In the genomic region with DNA sequence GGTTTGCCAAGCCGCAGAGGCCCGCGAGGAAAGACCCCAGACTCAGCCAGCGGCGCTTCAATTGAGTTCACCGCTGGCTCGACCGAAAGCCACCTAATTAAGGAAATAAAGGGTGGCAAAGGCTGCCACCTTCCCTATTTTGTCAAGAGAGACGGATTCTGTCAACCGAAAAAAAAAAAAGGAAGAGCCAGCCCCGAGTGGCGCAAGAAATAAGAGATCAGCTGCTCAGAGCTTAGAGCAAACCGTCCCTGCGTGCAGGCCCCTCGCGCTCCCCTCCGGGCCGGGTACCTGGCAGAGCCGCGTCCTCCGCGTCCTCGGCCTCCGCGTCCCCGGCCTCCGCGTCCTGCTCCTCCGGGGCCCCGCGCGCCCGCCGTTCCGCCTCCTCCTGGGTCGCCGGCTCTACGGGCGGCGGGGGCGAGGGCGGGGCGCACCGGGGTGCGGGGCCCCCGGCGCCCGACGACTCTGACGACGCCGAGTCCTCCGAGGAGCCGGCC, we compare ENCODE assay signal across 8 cellular contexts. TPM values are rescaled to one million over a fixed set of nuclear protein-coding genes. Genes with fewer than 3 reads are reported as not detected.
DNase-seq lines count a peak whose midpoint lies in the region; ATAC-seq and TF ChIP-seq lines count a peak whose summit lies in the region.

No MANE protein-coding gene starts in this region.

- peaks cover 55% of the 10 kb centered on the region for H3K4me1 Mint-ChIP-seq in activated CD4-positive, alpha-beta memory T cell treated with anti-CD3 and anti-CD28 coated beads for 36 hours (ENCODE audit: low read depth)

- H4K20me1 ChIP-seq in MM.1S (ENCODE audit: insufficient read depth, low read length) = no peaks in the 10 kb centered on the region

- peak; percentile 26 for ATAC-seq in Right ventricle myocardium superior (ENCODE audit: poor library complexity)

- H3K36me3 ChIP-seq in HEK293 (ENCODE audit: control insufficient read depth in 2 of 2, insufficient read depth in 1 of 2, low read length in 2 of 2) (no peaks in the 10 kb centered on the region), MM.1S (replicated peaks; ENCODE audit: insufficient read depth, low read length) (no peaks in the 10 kb centered on the region), prostate gland (no peaks in the 10 kb centered on the region)

- H3K4me1 ChIP-seq in HEK293 (ENCODE audit: control insufficient read depth, insufficient read depth, low read length) (peaks cover 27% of the 10 kb centered on the region), MM.1S (ENCODE audit: low read length) (peaks cover 22% of the 10 kb centered on the region), prostate gland (replicated peaks) (no peaks in the 10 kb centered on the region)

- peak overlapping the region; percentile 70 for H3K27ac Mint-ChIP-seq in activated CD4-positive, alpha-beta memory T cell treated with anti-CD3 and anti-CD28 coated beads for 36 hours

- TF ChIP-seq CTCF in HEK293 (tag by site-specific recombination; IDR thresholded peaks at IDR 0.05) (no peak), MM.1S (IDR thresholded peaks at IDR 0.05; ENCODE audit: low read length) (no peak), prostate gland (IDR thresholded peaks at IDR 0.05) (no peak)

- peak overlapping the region; percentile 49; the same call in 1 of the 2 replicates for H3K9ac ChIP-seq in MM.1S (ENCODE audit: low read length)

- H3K79me2 ChIP-seq in MM.1S (ENCODE audit: low read length) = peaks cover 50% of the 10 kb centered on the region

- DNase-seq in NCI-H2107 treated with DMSO at 0.1 percent for 48 hours (lab: John Stamatoyannopoulos, UW; ENCODE audit: unreplicated experiment) (peak; percentile 25), NCI-H2107 (lab: John Stamatoyannopoulos, UW) (no peak), MM.1S (no peak), Right ventricle myocardium superior (no peak), prostate gland (ENCODE audit: low spot score) (no peak)
- no peak for DNase-seq in activated CD4-positive, alpha-beta memory T cell treated with anti-CD3 and anti-CD28 coated beads for 36 hours
- no peak for DNase-seq in activated effector memory CD4-positive, alpha-beta T cell treated with Interleukin-2 at 50 U/mL for 16 hours

- peak overlapping the region; percentile 47 for H2AFZ ChIP-seq in MM.1S (ENCODE audit: low read length)

- peak overlapping the region; percentile 85 for H3K27ac ChIP-seq in HEK293 (ENCODE audit: extremely low read depth, low read depth, low read length)
- no peak overlapping the region for H3K27ac ChIP-seq in MM.1S (ENCODE audit: low read length)
- H3K27ac ChIP-seq in prostate gland = peak overlapping the region; percentile 97 to 98

- POLR2A ChIA-PET in HEK293 (lab: Yijun Ruan, JAX) = interaction anchor here (0.6 to 1.2 kb wide), 7 partner anchors 39 to 1192 kb away, joined by 3 to 6 read pairs (median 3); a partner anchor contains a TSS
- POLR2A ChIA-PET in activated CD4-positive, alpha-beta memory T cell treated with anti-CD3 and anti-CD28 coated beads for 36 hours (lab: Charles Lee) = interaction anchor here (1.0 to 1.3 kb wide), 2 partner anchors 16 to 71 kb away, joined by 3 read pairs; a partner anchor contains a TSS

- H3K27me3 Mint-ChIP-seq in activated CD4-positive, alpha-beta memory T cell treated with anti-CD3 and anti-CD28 coated beads for 36 hours = peaks cover 7% of the 10 kb centered on the region

- peak overlapping the region; percentile 85 for H3K4me2 ChIP-seq in MM.1S (ENCODE audit: low read depth, low read length)

- peaks cover 22% of the 10 kb centered on the region for H3F3A ChIP-seq in MM.1S (ENCODE audit: insufficient read depth, low read length)

- H3K27me3 ChIP-seq in MM.1S (replicated peaks; ENCODE audit: insufficient read depth, low read length) = no peaks in the 10 kb centered on the region
- H3K27me3 ChIP-seq in prostate gland (replicated peaks; ENCODE audit: insufficient read depth) = no peaks in the 10 kb centered on the region

- intact Hi-C loops in activated CD4-positive, alpha-beta memory T cell treated with anti-CD3 and anti-CD28 coated beads for 36 hours (cut with micrococcal nuclease) = loop anchor here (2.0 to 10.0 kb wide), 3 partner anchors 87 to 215 kb away; a partner anchor contains a TSS
- intact Hi-C loops in Right ventricle myocardium superior (cut with DNase I) (loop anchor here (5.0 kb wide), 1 partner anchor 85 kb away; no protein-coding TSS in a partner anchor), prostate gland (cut with DNase I) (loop anchor here (5.0 kb wide), 1 partner anchor 70 kb away; a partner anchor contains a TSS)

- H3K9me2 ChIP-seq in MM.1S (replicated peaks; ENCODE audit: insufficient read depth, low read length) = no peaks in the 10 kb centered on the region

- no peak for TF ChIP-seq POLR2A in prostate gland (IDR thresholded peaks at IDR 0.05)

- H3K9me3 ChIP-seq in HEK293 (ENCODE audit: control insufficient read depth, insufficient read depth, low read depth, low read length) (no peaks in the 10 kb centered on the region), MM.1S (replicated peaks; ENCODE audit: insufficient read depth, low read length) (no peaks in the 10 kb centered on the region), prostate gland (no peaks in the 10 kb centered on the region)

- H3K9me3 Mint-ChIP-seq in activated CD4-positive, alpha-beta memory T cell treated with anti-CD3 and anti-CD28 coated beads for 36 hours = peaks cover 2% of the 10 kb centered on the region

- H3K36me3 Mint-ChIP-seq in activated CD4-positive, alpha-beta memory T cell treated with anti-CD3 and anti-CD28 coated beads for 36 hours = peaks cover 2% of the 10 kb centered on the region

- H3K4me3 ChIP-seq in HEK293 (ENCODE audit: low read depth, low read length) (peak overlapping the region; percentile 72), MM.1S (ENCODE audit: low read length) (peak overlapping the region; percentile 80), prostate gland (peak overlapping the region; percentile 97 to 99)

- CTCF ChIA-PET in HEK293 (lab: Yijun Ruan, JAX) = interaction anchor here (0.6 to 1.6 kb wide), 6 partner anchors 23 to 111 kb away, joined by 3 to 5 read pairs (median 4); no protein-coding TSS in a partner anchor
- CTCF ChIA-PET in activated CD4-positive, alpha-beta memory T cell treated with anti-CD3 and anti-CD28 coated beads for 36 hours (lab: Charles Lee) = interaction anchor here (0.6 to 1.5 kb wide), 4 partner anchors 11 to 317 kb away, joined by 3 read pairs; a partner anchor contains a TSS

- peak overlapping the region; percentile 81 for H3K4me3 Mint-ChIP-seq in activated CD4-positive, alpha-beta memory T cell treated with anti-CD3 and anti-CD28 coated beads for 36 hours

- under 1% methylated on average over 54 of the region's 54 CpGs for WGBS in prostate gland

TF ChIP-seq in HEK293, 187 proteins besides CTCF, POLR2A, EP300 and RAD21 (continues in another document):
- TF ChIP-seq IKZF3 (tag by site-specific recombination; IDR thresholded peaks at IDR 0.05) = 0 out of 2 replicates have a peak, but pooled peaks have one; percentile 35
- TF ChIP-seq ZBTB8A (tag by site-specific recombination; IDR thresholded peaks at IDR 0.05) = 0 out of 2 replicates have a peak, but pooled peaks have one; percentile 12
- no peak for TF ChIP-seq ZNF785 (tag by site-specific recombination; IDR thresholded peaks at IDR 0.05)
- TF ChIP-seq, protein P1, sequence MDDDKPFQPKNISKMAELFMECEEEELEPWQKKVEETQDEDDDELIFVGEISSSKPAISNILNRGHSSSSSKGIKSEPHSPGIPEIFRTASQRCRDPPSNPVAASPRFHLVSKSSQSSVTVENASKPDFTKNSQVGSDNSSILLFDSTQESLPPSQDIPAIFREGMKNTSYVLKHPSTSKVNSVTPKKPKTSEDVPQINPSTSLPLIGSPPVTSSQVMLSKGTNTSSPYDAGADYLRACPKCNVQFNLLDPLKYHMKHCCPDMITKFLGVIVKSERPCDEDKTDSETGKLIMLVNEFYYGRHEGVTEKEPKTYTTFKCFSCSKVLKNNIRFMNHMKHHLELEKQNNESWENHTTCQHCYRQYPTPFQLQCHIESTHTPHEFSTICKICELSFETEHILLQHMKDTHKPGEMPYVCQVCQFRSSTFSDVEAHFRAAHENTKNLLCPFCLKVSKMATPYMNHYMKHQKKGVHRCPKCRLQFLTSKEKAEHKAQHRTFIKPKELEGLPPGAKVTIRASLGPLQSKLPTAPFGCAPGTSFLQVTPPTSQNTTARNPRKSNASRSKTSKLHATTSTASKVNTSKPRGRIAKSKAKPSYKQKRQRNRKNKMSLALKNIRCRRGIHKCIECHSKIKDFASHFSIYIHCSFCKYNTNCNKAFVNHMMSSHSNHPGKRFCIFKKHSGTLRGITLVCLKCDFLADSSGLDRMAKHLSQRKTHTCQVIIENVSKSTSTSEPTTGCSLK (tag by site-specific recombination; IDR thresholded peaks at IDR 0.05) = no peak
- TF ChIP-seq ZXDB (tag by site-specific recombination; IDR thresholded peaks at IDR 0.05) = no peak
- TF ChIP-seq, protein P2, sequence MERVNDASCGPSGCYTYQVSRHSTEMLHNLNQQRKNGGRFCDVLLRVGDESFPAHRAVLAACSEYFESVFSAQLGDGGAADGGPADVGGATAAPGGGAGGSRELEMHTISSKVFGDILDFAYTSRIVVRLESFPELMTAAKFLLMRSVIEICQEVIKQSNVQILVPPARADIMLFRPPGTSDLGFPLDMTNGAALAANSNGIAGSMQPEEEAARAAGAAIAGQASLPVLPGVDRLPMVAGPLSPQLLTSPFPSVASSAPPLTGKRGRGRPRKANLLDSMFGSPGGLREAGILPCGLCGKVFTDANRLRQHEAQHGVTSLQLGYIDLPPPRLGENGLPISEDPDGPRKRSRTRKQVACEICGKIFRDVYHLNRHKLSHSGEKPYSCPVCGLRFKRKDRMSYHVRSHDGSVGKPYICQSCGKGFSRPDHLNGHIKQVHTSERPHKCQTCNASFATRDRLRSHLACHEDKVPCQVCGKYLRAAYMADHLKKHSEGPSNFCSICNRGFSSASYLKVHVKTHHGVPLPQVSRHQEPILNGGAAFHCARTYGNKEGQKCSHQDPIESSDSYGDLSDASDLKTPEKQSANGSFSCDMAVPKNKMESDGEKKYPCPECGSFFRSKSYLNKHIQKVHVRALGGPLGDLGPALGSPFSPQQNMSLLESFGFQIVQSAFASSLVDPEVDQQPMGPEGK (tag by site-specific recombination; IDR thresholded peaks at IDR 0.05) = no peak
- TF ChIP-seq ZNF561 (tag by site-specific recombination; IDR thresholded peaks at IDR 0.05; ENCODE audit: borderline replicate concordance) = 0 out of 2 replicates have a peak, but pooled peaks have one; percentile 56
- peak; percentile 23; the same call in 1 of the 2 replicates for TF ChIP-seq MZF1 (tag by site-specific recombination; IDR thresholded peaks at IDR 0.05; ENCODE audit: borderline replicate concordance)

RNA-seq across cellular contexts. Expression of a gene that starts 1.0 kb away (rescaled TPM):
- total RNA-seq in activated CD4-positive, alpha-beta memory T cell treated with anti-CD3 and anti-CD28 coated beads for 36 hours = 1 to 10 TPM; 9.8 TPM
- 1.8 TPM for total RNA-seq in Right ventricle myocardium superior
- total RNA-seq in prostate gland = 1 to 10 TPM; 5.5 to 6.4 TPM
